ENCODE assay signal across 1 cellular context in the genomic region with DNA sequence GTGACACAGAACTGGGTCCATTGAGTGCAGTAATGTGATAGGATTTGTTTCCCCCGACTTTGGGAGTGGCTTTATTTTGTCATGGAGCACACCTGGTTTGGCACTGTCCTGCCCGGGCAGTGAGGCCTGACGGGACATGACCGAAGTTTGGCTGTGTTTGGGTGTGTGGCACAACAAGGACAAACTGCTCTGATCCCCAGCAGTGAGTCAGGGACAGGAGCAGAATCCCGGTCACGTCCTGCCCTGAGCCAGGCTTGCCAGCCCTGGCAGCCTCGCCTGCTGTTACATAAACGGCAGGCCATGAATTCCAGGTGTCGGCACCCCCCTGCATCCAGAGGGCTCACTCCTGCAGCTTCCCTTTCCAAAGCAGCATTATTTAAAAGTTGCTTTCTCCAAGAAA.
TF ChIP-seq lines count a peak whose summit lies in the region.

No MANE protein-coding gene starts in this region.

TF ChIP-seq in GM23338, 12 proteins besides CTCF, POLR2A, EP300 and RAD21:
- no peak for TF ChIP-seq ZNF462 (CRISPR knock-in tag; IDR thresholded peaks at IDR 0.05)
- no peak for TF ChIP-seq EZH2phosphoT487 (IDR thresholded peaks at IDR 0.05; ENCODE audit: unreplicated experiment)
- TF ChIP-seq NANOG (IDR thresholded peaks at IDR 0.05; ENCODE audit: borderline replicate concordance), result no peak
- TF ChIP-seq POLR2AphosphoS5 (IDR thresholded peaks at IDR 0.05; ENCODE audit: low read depth), result no peak
- no peak for TF ChIP-seq ZNF331 (CRISPR knock-in tag; IDR thresholded peaks at IDR 0.05; ENCODE audit: low read depth)
- no peak for TF ChIP-seq CREB1 (CRISPR knock-in tag; IDR thresholded peaks at IDR 0.05; ENCODE audit: low read depth)
- TF ChIP-seq REST (IDR thresholded peaks at IDR 0.05; ENCODE audit: unreplicated experiment), result no peak
- TF ChIP-seq JUNB (IDR thresholded peaks at IDR 0.05; ENCODE audit: unreplicated experiment), result no peak
